Comparison of ENCODE assay signal across 22 cellular contexts in the genomic region with DNA sequence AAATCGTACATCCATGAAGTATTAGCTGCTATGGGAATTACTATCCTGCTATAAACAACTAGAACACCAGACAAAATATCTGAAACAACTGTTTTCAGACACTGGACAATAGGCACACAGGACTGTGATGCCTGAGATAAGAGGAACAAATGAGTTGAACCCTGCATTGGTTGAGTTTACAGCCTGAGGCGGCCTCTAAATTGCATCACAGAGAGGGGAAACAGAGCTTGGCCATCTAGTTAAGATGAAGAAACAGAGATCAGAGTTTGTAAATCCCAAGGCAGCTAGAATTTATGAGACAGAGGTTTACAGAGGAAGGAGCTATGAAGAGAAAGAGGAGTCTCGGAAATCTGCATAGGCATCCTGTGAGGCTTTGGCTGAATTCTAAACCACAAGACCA. TPM values are rescaled to one million over a fixed set of nuclear protein-coding genes. Genes with fewer than 3 reads are reported as not detected.
"Had no signal": no experiment of that assay in that cellular context is flagged by ENCODE, and none has a peak within 500 bp of the region (broad histone marks: within the 10 kb centered on the region; RNA-seq: fewer than 3 reads in every experiment).

No MANE protein-coding gene starts in this region.

- H3K4me1 Mint-ChIP-seq: activated naive CD8-positive, alpha-beta T cell treated with anti-CD3 and anti-CD28 coated beads for 36 hours; activated T-helper 17 cell treated with anti-CD3 and anti-CD28 coated beads, Interleukin-2, amount 50 U/mL, for 72 hours; nephron; stimulated activated naive B cell treated with anti-CD40 and anti-IgM and Interleukin-4, amounts not matched to agents 10 μg/mL and 1 μg/mL and 100 μg/mL, for 72 hours; WTC11 had no signal

- H3K9me3 Mint-ChIP-seq: activated T-helper 17 cell treated with anti-CD3 and anti-CD28 coated beads, Interleukin-2, amount 50 U/mL, for 72 hours had no signal

- H3K4me1 ChIP-seq: colonic mucosa, esophagus muscularis mucosa, gastrocnemius medialis, pancreas had no signal

- H3K4me3 ChIP-seq: colonic mucosa, dorsolateral prefrontal cortex, esophagus muscularis mucosa, gastrocnemius medialis, pancreas, thoracic aorta had no signal

- H3K27me3 Mint-ChIP-seq: activated naive CD8-positive, alpha-beta T cell treated with anti-CD3 and anti-CD28 coated beads for 36 hours; activated T-helper 17 cell treated with anti-CD3 and anti-CD28 coated beads, Interleukin-2, amount 50 U/mL, for 72 hours; stimulated activated naive B cell treated with anti-CD40 and anti-IgM and Interleukin-4, amounts not matched to agents 10 μg/mL and 1 μg/mL and 100 μg/mL, for 72 hours; type B pancreatic cell had no signal

- H3K9me3 ChIP-seq: colonic mucosa, esophagus muscularis mucosa, gastrocnemius medialis, pancreas, thoracic aorta had no signal

- DNase-seq: activated naive CD4-positive, alpha-beta T cell; activated naive CD8-positive, alpha-beta T cell treated with anti-CD3 and anti-CD28 coated beads for 36 hours; activated T-cell treated with anti-CD3 and anti-CD28 coated beads, Interleukin-2, amount 50 U/mL, for 1 hour; amniotic stem cell; colonic mucosa; dorsolateral prefrontal cortex; gastrocnemius medialis; mesenchymal stem cell; pancreas; right cardiac atrium; stimulated activated CD4-positive, alpha-beta T cell treated with anti-CD3 and anti-CD28 coated beads, Interleukin-2, amount 100 ng/mL, for 24 hours; stimulated activated naive B cell treated with anti-CD40 and anti-IgM and Interleukin-4, amounts not matched to agents 10 μg/mL and 1 μg/mL and 100 μg/mL, for 72 hours; T-helper 9 cell had no signal

- H3K36me3 ChIP-seq: colonic mucosa, esophagus muscularis mucosa, gastrocnemius medialis, pancreas, thoracic aorta had no signal

- H3K4me3 Mint-ChIP-seq: activated naive CD8-positive, alpha-beta T cell treated with anti-CD3 and anti-CD28 coated beads for 36 hours; activated T-helper 17 cell treated with anti-CD3 and anti-CD28 coated beads, Interleukin-2, amount 50 U/mL, for 72 hours; nephron; stimulated activated naive B cell treated with anti-CD40 and anti-IgM and Interleukin-4, amounts not matched to agents 10 μg/mL and 1 μg/mL and 100 μg/mL, for 72 hours; type B pancreatic cell; WTC11 had no signal

- H3K27ac ChIP-seq: colonic mucosa, dorsolateral prefrontal cortex, esophagus muscularis mucosa, gastrocnemius medialis, pancreas, thoracic aorta had no signal

- H3K27ac Mint-ChIP-seq: activated naive CD8-positive, alpha-beta T cell treated with anti-CD3 and anti-CD28 coated beads for 36 hours; activated T-helper 17 cell treated with anti-CD3 and anti-CD28 coated beads, Interleukin-2, amount 50 U/mL, for 72 hours; nephron; stimulated activated naive B cell treated with anti-CD40 and anti-IgM and Interleukin-4, amounts not matched to agents 10 μg/mL and 1 μg/mL and 100 μg/mL, for 72 hours; type B pancreatic cell; WTC11 had no signal

- H3K27me3 ChIP-seq: colonic mucosa, dorsolateral prefrontal cortex, esophagus muscularis mucosa, gastrocnemius medialis, pancreas had no signal

RNA-seq across cellular contexts. Expression of a gene that starts 41.1 kb away (rescaled TPM):
- total RNA-seq: activated naive CD8-positive, alpha-beta T cell treated with anti-CD3 and anti-CD28 coated beads for 36 hours; activated T-helper 17 cell treated with anti-CD3 and anti-CD28 coated beads, Interleukin-2, amount 50 U/mL, for 72 hours; bronchial epithelial cell; esophagus muscularis mucosa; lower leg skin; T-helper 1 cell treated with Interleukin-12 subunit alpha and Interleukin-12 subunit beta and Interleukin-4 antibody, amounts not matched to agents 30 ng/mL and 1 ng/mL, for 36 hours; thoracic aorta; WTC11 had no signal
